ENCODE assay signal across 21 cellular contexts in the genomic region with DNA sequence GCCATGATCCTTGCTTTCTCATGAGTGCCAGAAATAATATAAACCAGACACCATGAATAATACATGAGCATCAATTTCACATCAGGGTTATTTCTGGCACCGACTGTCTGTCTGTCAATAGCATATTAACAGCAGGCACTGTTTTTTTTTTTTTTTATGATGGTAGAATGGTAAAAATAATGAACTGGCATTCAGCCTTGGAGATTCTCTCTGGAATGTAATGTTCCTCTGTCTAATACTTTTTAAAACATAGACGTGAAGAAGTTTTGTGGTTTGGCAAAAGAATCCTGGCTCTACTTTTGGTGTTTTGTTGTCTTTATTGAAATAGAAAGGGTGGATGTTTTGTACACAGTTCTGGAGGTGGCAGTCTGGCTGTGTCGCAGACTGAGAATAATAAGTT.
"Had no signal": no experiment of that assay in that cellular context is flagged by ENCODE, and none has a peak within 500 bp of the region (broad histone marks: within the 10 kb centered on the region; RNA-seq: fewer than 3 reads in every experiment).

No MANE protein-coding gene starts in this region.

- DNase-seq: IMR-90, Karpas-422, KG1, MG63, NCI-H1436 treated with DMSO at 0.1 percent for 48 hours, NCI-H187, NCI-H2029, NCI-H2171, NCI-H226, NCI-H446, NCI-H510A, NCI-H524 treated with DMSO at 0.1 percent for 48 hours, NCI-H69, NCI-H774, Right ventricle myocardium superior, RPMI8226, SIG-M5, T-helper 1 cell had no signal

- H3K4me3 ChIP-seq: MG63, SJSA1 had no signal

- H3K9me3 ChIP-seq: MG63, SJSA1 had no signal

- ATAC-seq: HepG2, SK-N-SH treated with all-trans-retinoic acid at 6 μM for 48 hours had no signal

- H3K36me3 ChIP-seq: MG63, SJSA1 had no signal

- H3K27ac ChIP-seq: SJSA1 had no signal
